ENCODE assay signal across 8 cellular contexts in genomic region chr2:190882831-190883582, GRCh38. TPM values are rescaled to one million over a fixed set of nuclear protein-coding genes. Genes with fewer than 3 reads are reported as not detected.
DNase-seq lines count a peak whose midpoint lies in the region; ATAC-seq, FAIRE-seq and TF ChIP-seq lines count a peak whose summit lies in the region.

No MANE protein-coding gene starts in this region.

- peak overlapping the region; percentile 93 for H3K27ac Mint-ChIP-seq in CD4-positive, alpha-beta T cell
- H3K27ac Mint-ChIP-seq in MCF 10A (ENCODE audit: low read depth, unreplicated experiment), result peak overlapping the region; percentile 82

- peaks cover 55% of the 10 kb centered on the region for H4K20me1 ChIP-seq in Loucy (ENCODE audit: insufficient read depth, low read length, poor library complexity, severe bottlenecking)

- peaks cover 37% of the 10 kb centered on the region for H3K36me3 Mint-ChIP-seq in CD4-positive, alpha-beta T cell (ENCODE audit: low read depth)
- H3K36me3 Mint-ChIP-seq in MCF 10A (ENCODE audit: insufficient read depth, unreplicated experiment), result peaks cover 7% of the 10 kb centered on the region

- H3K9me2 ChIP-seq in Loucy (replicated peaks; ENCODE audit: low read depth, low read length), result no peaks in the 10 kb centered on the region

- H2AFZ ChIP-seq in Loucy (ENCODE audit: low read length), result no peak overlapping the region

- POLR2A ChIA-PET in CD4-positive, alpha-beta T cell (lab: Charles Lee), result interaction anchor here (0.8 to 4.9 kb wide), 19 partner anchors 8 to 476 kb away, joined by 3 to 86 read pairs (median 9); partner anchors contain the start of genes MFSD6, NEMP2 and STAT1
- POLR2A ChIA-PET in MCF 10A (lab: Yijun Ruan, JAX), result interaction anchor here (0.7 to 4.2 kb wide), 21 partner anchors 9 to 1209 kb away, joined by 3 to 53 read pairs (median 5); partner anchors contain the start of genes HIBCH and STAT1

- H3K4me1 ChIP-seq in Loucy (ENCODE audit: insufficient read depth, low read length, poor library complexity, severe bottlenecking) (peaks cover 37% of the 10 kb centered on the region), muscle layer of colon (ENCODE audit: insufficient read depth, low read length) (peaks cover 31% of the 10 kb centered on the region)

- H3K27me3 Mint-ChIP-seq in CD4-positive, alpha-beta T cell, result no peaks in the 10 kb centered on the region
- no peaks in the 10 kb centered on the region for H3K27me3 Mint-ChIP-seq in MCF 10A (ENCODE audit: insufficient read depth, unreplicated experiment)

- no peak for FAIRE-seq in GM19239 (lab: Jason Lieb, UNC)

- CTCF ChIA-PET in CD4-positive, alpha-beta T cell (lab: Charles Lee), result interaction anchor here (1.2 kb wide), 1 partner anchor 91 kb away, joined by 3 read pairs; no protein-coding TSS in a partner anchor
- CTCF ChIA-PET in MCF 10A (lab: Yijun Ruan, JAX), result interaction anchor here (0.6 to 1.9 kb wide), 6 partner anchors 8 to 948 kb away, joined by 3 to 5 read pairs (median 4); no protein-coding TSS in a partner anchor

- no peak for ATAC-seq in CD4-positive, alpha-beta T cell (ENCODE audit: poor library complexity)
- ATAC-seq in HG03442 (IDR thresholded peaks at IDR 0.05; ENCODE audit: unreplicated experiment), result no peak

- H3K4me3 Mint-ChIP-seq in CD4-positive, alpha-beta T cell, result peak overlapping the region; percentile 92
- peak overlapping the region; percentile 89 for H3K4me3 Mint-ChIP-seq in MCF 10A (ENCODE audit: unreplicated experiment)

- H3K9me3 Mint-ChIP-seq in CD4-positive, alpha-beta T cell, result no peaks in the 10 kb centered on the region
- no peaks in the 10 kb centered on the region for H3K9me3 Mint-ChIP-seq in MCF 10A (ENCODE audit: unreplicated experiment)

- no peak for TF ChIP-seq CTCF in CD4-positive, alpha-beta T cell (IDR thresholded peaks at IDR 0.05)
- TF ChIP-seq CTCF in Loucy (conservative IDR thresholded peaks at IDR 0.05; ENCODE audit: low read length) (no peak), MCF 10A (IDR thresholded peaks at IDR 0.05; ENCODE audit: unreplicated experiment) (no peak)

- intact Hi-C loops in CD4-positive, alpha-beta T cell (cut with DNase I, micrococcal nuclease), result loop anchor here (2.0 to 5.0 kb wide), 7 partner anchors 14 to 794 kb away; partner anchors contain the start of genes NABP1 (in 1 of the 2) and NEMP2 (in 1 of the 2)
- intact Hi-C loops in MCF 10A (cut with micrococcal nuclease), result loop anchor here (2.0 to 5.0 kb wide), 2 partner anchors 102 to 129 kb away; partner anchors contain the start of gene STAT1

- H3F3A ChIP-seq in Loucy (ENCODE audit: low read depth), result 0 out of 2 replicates have a peak, but pooled peaks cover 3% of the 10 kb centered on the region

- peak overlapping the region; percentile 80 for H3K4me2 ChIP-seq in Loucy (ENCODE audit: low read depth, low read length, poor library complexity, severe bottlenecking)

- H3K9me3 ChIP-seq in CD4-positive, alpha-beta T cell (ENCODE audit: control insufficient read depth, low read length), result no peaks in the 10 kb centered on the region
- no peaks in the 10 kb centered on the region for H3K9me3 ChIP-seq in Loucy (ENCODE audit: insufficient read depth, low read depth, low read length)
- H3K9me3 ChIP-seq in muscle layer of colon (ENCODE audit: low read length), result no peaks in the 10 kb centered on the region

- H3K4me1 Mint-ChIP-seq in CD4-positive, alpha-beta T cell (ENCODE audit: low read depth), result peaks cover 52% of the 10 kb centered on the region
- H3K4me1 Mint-ChIP-seq in MCF 10A (ENCODE audit: insufficient read depth, unreplicated experiment), result peaks cover 12% of the 10 kb centered on the region

- H3K9ac ChIP-seq in Loucy (ENCODE audit: low read depth, low read length, poor library complexity, severe bottlenecking) (peak overlapping the region; percentile 29), muscle layer of colon (ENCODE audit: low read length) (peak overlapping the region; percentile 85)

- no peak for DNase-seq in CD4-positive, alpha-beta T cell
- DNase-seq in MCF 10A (ENCODE audit: unreplicated experiment), result peak; percentile 28
- no peak for DNase-seq in GM19239 (ENCODE audit: insufficient read length, low spot score)
- DNase-seq in NCI-H524 treated with DMSO at 0.1 percent for 48 hours (lab: John Stamatoyannopoulos, UW), result no peak
- no peak for DNase-seq in DMS153 treated with DMSO at 0.1 percent for 48 hours (lab: John Stamatoyannopoulos, UW; ENCODE audit: unreplicated experiment)

- peak overlapping the region; percentile 96 for H3K27ac ChIP-seq in CD4-positive, alpha-beta T cell (ENCODE audit: low read depth, low read length)
- H3K27ac ChIP-seq in muscle layer of colon (ENCODE audit: low read depth, low read length), result peak overlapping the region; percentile 61

- no TSS peak for BruUV-seq in MCF 10A (replicated peaks; lab: Mats Ljungman, UMichigan)

- peaks cover 72% of the 10 kb centered on the region for H3K79me2 ChIP-seq in Loucy (ENCODE audit: insufficient read depth, low read length)

- H3K36me3 ChIP-seq in Loucy (ENCODE audit: insufficient read depth, low read length) (no peaks in the 10 kb centered on the region), muscle layer of colon (ENCODE audit: insufficient read depth, low read length) (no peaks in the 10 kb centered on the region)

- H3K4me3 ChIP-seq in Loucy (ENCODE audit: low read length, poor library complexity, severe bottlenecking) (peak overlapping the region; percentile 75), muscle layer of colon (ENCODE audit: low read depth in 1 of 2, low read length in 2 of 2) (peak overlapping the region; percentile 90 to 100)

- no peaks in the 10 kb centered on the region for H3K27me3 ChIP-seq in CD4-positive, alpha-beta T cell (ENCODE audit: control insufficient read depth, insufficient read depth, low read length)
- H3K27me3 ChIP-seq in Loucy (ENCODE audit: insufficient read depth, low read length, poor library complexity, severe bottlenecking) (no peaks in the 10 kb centered on the region), muscle layer of colon (ENCODE audit: control insufficient read depth in 1 of 2, insufficient read depth in 2 of 2, low read length in 2 of 2) (no peaks in the 10 kb centered on the region)

RNA-seq across cellular contexts. Expression of gene GLS, which starts 2.4 kb away (rescaled TPM):
- total RNA-seq in CD4-positive, alpha-beta T cell, result 100 to 1,000 TPM; 215 to 224 TPM
- 107 and 121 TPM in 2 replicates for total RNA-seq in MCF 10A (2022)
